Comparison of ENCODE assay signal across 22 cellular contexts in genomic region chrX:109036624-109037023, GRCh38.
DNase-seq lines count a peak whose midpoint lies in the region; ATAC-seq and TF ChIP-seq lines count a peak whose summit lies in the region.
"Had no signal": no experiment of that assay in that cellular context is flagged by ENCODE, and none has a peak within 500 bp of the region (broad histone marks: within the 10 kb centered on the region; RNA-seq: fewer than 3 reads in every experiment).

No MANE protein-coding gene starts in this region.

- TF ChIP-seq POLR2A in stomach (IDR thresholded peaks at IDR 0.05) = no peak

- H3K27ac ChIP-seq in stomach = no peak overlapping the region
- H3K27ac ChIP-seq: colonic mucosa, neutrophil, right atrium auricular region, transverse colon had no signal

- no peaks in the 10 kb centered on the region for H3K27me3 ChIP-seq in stomach
- H3K27me3 ChIP-seq: colonic mucosa, neutrophil, right atrium auricular region, transverse colon had no signal

- ATAC-seq in GM18873 (IDR thresholded peaks at IDR 0.05; ENCODE audit: low FRiP score, unreplicated experiment) = peak; percentile 94
- peak; percentile 94 for ATAC-seq in GM21619 (IDR thresholded peaks at IDR 0.05; ENCODE audit: unreplicated experiment)
- ATAC-seq in HG03159 (IDR thresholded peaks at IDR 0.05; ENCODE audit: unreplicated experiment) = peak; percentile 85
- ATAC-seq: HCT116; left cardiac atrium; stimulated activated naive B cell treated with anti-CD40 and anti-IgM and Interleukin-4, amounts not matched to agents 10 μg/mL and 1 μg/mL and 100 μg/mL, for 72 hours had no signal

- no peak for TF ChIP-seq EP300 in stomach (IDR thresholded peaks at IDR 0.05)

- WGBS in stomach, 5 donors = 63 to 82% (median 72%) methylated on average over 2 of the region's 2 CpGs

- DNase-seq in foreskin melanocyte (peak; percentile 0), NCI-H128 (lab: John Stamatoyannopoulos, UW; ENCODE audit: unreplicated experiment) (no peak), stomach (no peak), NCI-H526 (lab: John Stamatoyannopoulos, UW) (no peak), iPS-NIHi11 (ENCODE audit: low spot score) (no peak)
- DNase-seq: activated CD4-positive, alpha-beta T cell treated with anti-CD3 and anti-CD28 coated beads for 48 hours; activated naive CD4-positive, alpha-beta T cell treated with anti-CD3 and anti-CD28 coated beads, Interleukin-2, amount 50 U/mL, for 16 hours; colonic mucosa; foreskin fibroblast; Karpas-422; left cardiac atrium; NCI-H1105 treated with DMSO at 0.1 percent for 48 hours; RPMI8226; stimulated activated CD4-positive, alpha-beta T cell treated with anti-CD3 and anti-CD28 coated beads, Interleukin-15, amount 100 ng/mL, for 24 hours; stimulated activated naive B cell treated with anti-CD40 and anti-IgM and Interleukin-4, amounts not matched to agents 10 μg/mL and 1 μg/mL and 100 μg/mL, for 72 hours; transverse colon had no signal

- no peaks in the 10 kb centered on the region for H3K36me3 ChIP-seq in stomach
- H3K36me3 ChIP-seq: colonic mucosa, neutrophil, right atrium auricular region, transverse colon had no signal

- peaks cover 0 to 4% (median 0%) of the 10 kb centered on the region in 4 donors for H3K9me3 ChIP-seq in stomach
- H3K9me3 ChIP-seq: colonic mucosa, neutrophil, right atrium auricular region, transverse colon had no signal

- no peak overlapping the region for H3K4me3 ChIP-seq in stomach
- H3K4me3 ChIP-seq: colonic mucosa, right atrium auricular region, transverse colon had no signal

- no peaks in the 10 kb centered on the region for H3K4me1 ChIP-seq in stomach
- H3K4me1 ChIP-seq: colonic mucosa, right atrium auricular region, transverse colon had no signal

- intact Hi-C loops in stomach (cut with DNase I; ENCODE audit: low total_unique reads) = no loop called here

- no peak for TF ChIP-seq CTCF in stomach (IDR thresholded peaks at IDR 0.05)
